Comparison of ENCODE assay signal across 13 cellular contexts in genomic region chr11:109123811-109124787, GRCh38.
DNase-seq lines count a peak whose midpoint lies in the region; ATAC-seq, FAIRE-seq and TF ChIP-seq lines count a peak whose summit lies in the region.
"Had no signal": no experiment of that assay in that cellular context is flagged by ENCODE, and none has a peak within 500 bp of the region (broad histone marks: within the 10 kb centered on the region; RNA-seq: fewer than 3 reads in every experiment).

No MANE protein-coding gene starts in this region.

- TF ChIP-seq CTCF in brain microvascular endothelial cell (IDR thresholded peaks at IDR 0.05; ENCODE audit: low read depth, low read length, missing control alignments) (no peak), keratinocyte (optimal IDR thresholded peaks at IDR 0.05 in 1 of 3, IDR thresholded peaks at IDR 0.05 in 1 of 3, conservative IDR thresholded peaks at IDR 0.05 in 1 of 3; ENCODE audit: extremely low read depth in 1 of 3, insufficient read depth in 2 of 3, low read length in 3 of 3) (no peak), tibial nerve (IDR thresholded peaks at IDR 0.05) (no peak)

- intact Hi-C loops in Right ventricle myocardium superior (cut with DNase I) (no loop called here), cardiac septum (cut with DNase I) (no loop called here)

- H3K4me1 ChIP-seq in keratinocyte (ENCODE audit: control insufficient read depth, extremely low read depth, insufficient read depth, low read length) = no peaks in the 10 kb centered on the region
- no peaks in the 10 kb centered on the region for H3K4me1 ChIP-seq in tibial nerve
- H3K4me1 ChIP-seq: lower lobe of right lung had no signal

- H3K4me3 ChIP-seq in brain microvascular endothelial cell (ENCODE audit: low read depth, low read length) (no peak overlapping the region), keratinocyte (ENCODE audit: control insufficient read depth in 2 of 3, extremely low read depth in 1 of 3, insufficient read depth in 2 of 3, low read depth in 1 of 3, low read length in 3 of 3) (no peak overlapping the region), tibial nerve (no peak overlapping the region)
- H3K4me3 ChIP-seq: lower lobe of right lung, sigmoid colon had no signal

- no peak overlapping the region for H3K9ac ChIP-seq in keratinocyte (ENCODE audit: control insufficient read depth, extremely low read depth, insufficient read depth, low read length)

- no peaks in the 10 kb centered on the region for H3K9me1 ChIP-seq in keratinocyte (ENCODE audit: control insufficient read depth, extremely low read depth, insufficient read depth, low read length)

- H3K27me3 ChIP-seq in brain microvascular endothelial cell (replicated peaks) = no peaks in the 10 kb centered on the region
- no peaks in the 10 kb centered on the region for H3K27me3 ChIP-seq in keratinocyte (ENCODE audit: control insufficient read depth, extremely low read depth, insufficient read depth, low read length)
- no peaks in the 10 kb centered on the region for H3K27me3 ChIP-seq in tibial nerve
- H3K27me3 ChIP-seq: sigmoid colon had no signal

- no peak overlapping the region for H3K27ac ChIP-seq in brain microvascular endothelial cell
- H3K27ac ChIP-seq in keratinocyte (ENCODE audit: control insufficient read depth, insufficient read depth, low read length) = no peak overlapping the region
- no peak overlapping the region for H3K27ac ChIP-seq in tibial nerve
- H3K27ac ChIP-seq: lower lobe of right lung, sigmoid colon had no signal

- H3K36me3 ChIP-seq in brain microvascular endothelial cell (replicated peaks) (no peaks in the 10 kb centered on the region), keratinocyte (ENCODE audit: control insufficient read depth in 2 of 2, extremely low read depth in 1 of 2, insufficient read depth in 2 of 2, low read length in 2 of 2) (no peaks in the 10 kb centered on the region), tibial nerve (no peaks in the 10 kb centered on the region)
- H3K36me3 ChIP-seq: lower lobe of right lung, sigmoid colon had no signal

- DNase-seq in Right ventricle myocardium superior = peak; percentile 64
- no peak for DNase-seq in cardiac septum (ENCODE audit: low spot score)
- peak; percentile 15 for DNase-seq in brain microvascular endothelial cell
- no peak for DNase-seq in keratinocyte (ENCODE audit: low read depth, low spot score)
- no peak for DNase-seq in tibial nerve (ENCODE audit: low spot score in 2 of 2)
- DNase-seq: activated naive CD8-positive, alpha-beta T cell treated with anti-CD3 and anti-CD28 coated beads, Interleukin-2, amount 10 ng/mL, durations not matched to agents 7 days and 5 days; erythroblast; lower lobe of right lung; NCI-H748 treated with DMSO at 0.1 percent for 48 hours; sigmoid colon had no signal

- 62% methylated on average over 11 of the region's 11 CpGs for WGBS in tibial nerve, 2 donors

- H3K4me2 ChIP-seq in keratinocyte (ENCODE audit: control insufficient read depth, extremely low read depth, insufficient read depth, low read depth, low read length) = no peak overlapping the region

- no peak for TF ChIP-seq EP300 in tibial nerve (IDR thresholded peaks at IDR 0.05)

- dilution Hi-C loops in keratinocyte (cut with MboI; ENCODE audit: extremely low pct_ligation_motif_present, low sequenced_read_pairs) = no loop called here

- H2AFZ ChIP-seq in keratinocyte (ENCODE audit: control insufficient read depth, low read length) = peak overlapping the region; percentile 0

- in situ Hi-C loops in brain microvascular endothelial cell (cut with HindIII; ENCODE audit: low pct_ligation_motif_present, low sequenced_read_pairs) = no loop called here

- FAIRE-seq in keratinocyte (lab: Jason Lieb, UNC) = no peak

- no peak for TF ChIP-seq POLR2A in tibial nerve (IDR thresholded peaks at IDR 0.05)

- peak; percentile 97 for ATAC-seq in Right ventricle myocardium superior (ENCODE audit: poor library complexity)
- ATAC-seq in HG03565 (IDR thresholded peaks at IDR 0.05; ENCODE audit: unreplicated experiment) = no peak
- ATAC-seq in GM18517 (IDR thresholded peaks at IDR 0.05; ENCODE audit: unreplicated experiment) = no peak
- ATAC-seq in HG03175 (IDR thresholded peaks at IDR 0.05; ENCODE audit: unreplicated experiment) = no peak

- no peaks in the 10 kb centered on the region for H3K79me2 ChIP-seq in keratinocyte (ENCODE audit: control insufficient read depth, insufficient read depth, low read length)

- no peaks in the 10 kb centered on the region for H3K9me3 ChIP-seq in keratinocyte (ENCODE audit: control insufficient read depth, low read depth, low read length)
- H3K9me3 ChIP-seq in tibial nerve = no peaks in the 10 kb centered on the region
- H3K9me3 ChIP-seq: lower lobe of right lung, sigmoid colon had no signal

- no peaks in the 10 kb centered on the region for H4K20me1 ChIP-seq in keratinocyte (ENCODE audit: control insufficient read depth, extremely low read depth, insufficient read depth, low read length)

Comparison
In these comparisons a context has a peak if more than half of its experiments do, and no peak if none do; other contexts are left out.
1. DNase-seq: peak in Right ventricle myocardium superior (single experiment) and brain microvascular endothelial cell (single experiment); none in cardiac septum (single experiment), keratinocyte (single experiment) and tibial nerve (0 of 2).